1 cellular context compared by ENCODE assay signal in the genomic region with DNA sequence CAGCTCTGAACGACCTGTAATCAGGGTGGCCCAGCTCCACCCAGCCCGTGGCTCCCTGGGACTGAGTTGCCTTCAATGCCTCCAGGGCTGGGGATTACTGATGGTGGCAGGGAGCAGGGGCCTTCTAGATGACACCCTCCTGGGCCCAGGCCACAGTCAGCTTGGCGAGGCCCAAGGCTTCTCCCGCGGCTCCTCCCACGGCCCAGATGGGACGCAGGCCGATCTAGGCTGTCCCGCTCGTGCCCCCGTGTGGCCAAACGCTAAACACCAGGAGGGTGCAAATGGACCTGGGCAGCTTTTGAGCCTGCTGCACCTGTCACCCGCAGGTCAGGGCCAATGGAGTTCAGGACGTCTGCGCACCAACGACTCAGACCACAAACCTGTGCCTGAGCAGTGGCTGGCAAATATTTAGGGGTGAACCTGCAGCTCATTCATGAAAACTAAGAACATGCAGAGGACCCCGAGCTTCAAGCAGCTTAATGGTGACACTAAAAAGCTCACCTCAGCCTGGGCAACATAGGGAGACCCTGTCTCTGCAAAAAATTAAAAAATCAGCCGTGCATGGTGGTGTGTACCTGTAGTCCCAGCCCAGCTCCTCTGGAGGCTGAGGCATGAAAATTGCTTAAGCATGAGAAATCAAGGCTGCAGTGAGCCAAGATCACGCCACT.
TF ChIP-seq lines count a peak whose summit lies in the region.

No MANE protein-coding gene starts in this region.

TF ChIP-seq in HEK293, 187 proteins besides CTCF, POLR2A, EP300 and RAD21 (continued from another document and continues in another):
- TF ChIP-seq, protein P1, sequence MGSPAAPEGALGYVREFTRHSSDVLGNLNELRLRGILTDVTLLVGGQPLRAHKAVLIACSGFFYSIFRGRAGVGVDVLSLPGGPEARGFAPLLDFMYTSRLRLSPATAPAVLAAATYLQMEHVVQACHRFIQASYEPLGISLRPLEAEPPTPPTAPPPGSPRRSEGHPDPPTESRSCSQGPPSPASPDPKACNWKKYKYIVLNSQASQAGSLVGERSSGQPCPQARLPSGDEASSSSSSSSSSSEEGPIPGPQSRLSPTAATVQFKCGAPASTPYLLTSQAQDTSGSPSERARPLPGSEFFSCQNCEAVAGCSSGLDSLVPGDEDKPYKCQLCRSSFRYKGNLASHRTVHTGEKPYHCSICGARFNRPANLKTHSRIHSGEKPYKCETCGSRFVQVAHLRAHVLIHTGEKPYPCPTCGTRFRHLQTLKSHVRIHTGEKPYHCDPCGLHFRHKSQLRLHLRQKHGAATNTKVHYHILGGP (tag by site-specific recombination; IDR thresholded peaks at IDR 0.05): no peak
- TF ChIP-seq PRDM4 (tag by site-specific recombination; IDR thresholded peaks at IDR 0.05): no peak
- TF ChIP-seq, protein P2, sequence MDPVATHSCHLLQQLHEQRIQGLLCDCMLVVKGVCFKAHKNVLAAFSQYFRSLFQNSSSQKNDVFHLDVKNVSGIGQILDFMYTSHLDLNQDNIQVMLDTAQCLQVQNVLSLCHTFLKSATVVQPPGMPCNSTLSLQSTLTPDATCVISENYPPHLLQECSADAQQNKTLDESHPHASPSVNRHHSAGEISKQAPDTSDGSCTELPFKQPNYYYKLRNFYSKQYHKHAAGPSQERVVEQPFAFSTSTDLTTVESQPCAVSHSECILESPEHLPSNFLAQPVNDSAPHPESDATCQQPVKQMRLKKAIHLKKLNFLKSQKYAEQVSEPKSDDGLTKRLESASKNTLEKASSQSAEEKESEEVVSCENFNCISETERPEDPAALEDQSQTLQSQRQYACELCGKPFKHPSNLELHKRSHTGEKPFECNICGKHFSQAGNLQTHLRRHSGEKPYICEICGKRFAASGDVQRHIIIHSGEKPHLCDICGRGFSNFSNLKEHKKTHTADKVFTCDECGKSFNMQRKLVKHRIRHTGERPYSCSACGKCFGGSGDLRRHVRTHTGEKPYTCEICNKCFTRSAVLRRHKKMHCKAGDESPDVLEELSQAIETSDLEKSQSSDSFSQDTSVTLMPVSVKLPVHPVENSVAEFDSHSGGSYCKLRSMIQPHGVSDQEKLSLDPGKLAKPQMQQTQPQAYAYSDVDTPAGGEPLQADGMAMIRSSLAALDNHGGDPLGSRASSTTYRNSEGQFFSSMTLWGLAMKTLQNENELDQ (tag by site-specific recombination; IDR thresholded peaks at IDR 0.05; ENCODE audit: low read depth): no peak
- TF ChIP-seq RBAK (tag by site-specific recombination; IDR thresholded peaks at IDR 0.05): no peak
- TF ChIP-seq ZNF692 (tag by site-specific recombination; IDR thresholded peaks at IDR 0.05): peak; percentile 52; the same call in 1 of the 2 replicates
- TF ChIP-seq, protein P3, sequence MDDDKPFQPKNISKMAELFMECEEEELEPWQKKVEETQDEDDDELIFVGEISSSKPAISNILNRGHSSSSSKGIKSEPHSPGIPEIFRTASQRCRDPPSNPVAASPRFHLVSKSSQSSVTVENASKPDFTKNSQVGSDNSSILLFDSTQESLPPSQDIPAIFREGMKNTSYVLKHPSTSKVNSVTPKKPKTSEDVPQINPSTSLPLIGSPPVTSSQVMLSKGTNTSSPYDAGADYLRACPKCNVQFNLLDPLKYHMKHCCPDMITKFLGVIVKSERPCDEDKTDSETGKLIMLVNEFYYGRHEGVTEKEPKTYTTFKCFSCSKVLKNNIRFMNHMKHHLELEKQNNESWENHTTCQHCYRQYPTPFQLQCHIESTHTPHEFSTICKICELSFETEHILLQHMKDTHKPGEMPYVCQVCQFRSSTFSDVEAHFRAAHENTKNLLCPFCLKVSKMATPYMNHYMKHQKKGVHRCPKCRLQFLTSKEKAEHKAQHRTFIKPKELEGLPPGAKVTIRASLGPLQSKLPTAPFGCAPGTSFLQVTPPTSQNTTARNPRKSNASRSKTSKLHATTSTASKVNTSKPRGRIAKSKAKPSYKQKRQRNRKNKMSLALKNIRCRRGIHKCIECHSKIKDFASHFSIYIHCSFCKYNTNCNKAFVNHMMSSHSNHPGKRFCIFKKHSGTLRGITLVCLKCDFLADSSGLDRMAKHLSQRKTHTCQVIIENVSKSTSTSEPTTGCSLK (tag by site-specific recombination; IDR thresholded peaks at IDR 0.05): no peak
- no peak for TF ChIP-seq ZNF677 (tag by site-specific recombination; IDR thresholded peaks at IDR 0.05)
- TF ChIP-seq PRDM1 (tag by site-specific recombination; IDR thresholded peaks at IDR 0.05): no peak
- no peak for TF ChIP-seq ZNF473 (tag by site-specific recombination; IDR thresholded peaks at IDR 0.05)
- TF ChIP-seq ZNF146 (tag by site-specific recombination; IDR thresholded peaks at IDR 0.05): no peak
- peak; percentile 69; the same call in 1 of the 2 replicates for TF ChIP-seq ZNF2 (tag by site-specific recombination; IDR thresholded peaks at IDR 0.05)
- TF ChIP-seq, protein P4, sequence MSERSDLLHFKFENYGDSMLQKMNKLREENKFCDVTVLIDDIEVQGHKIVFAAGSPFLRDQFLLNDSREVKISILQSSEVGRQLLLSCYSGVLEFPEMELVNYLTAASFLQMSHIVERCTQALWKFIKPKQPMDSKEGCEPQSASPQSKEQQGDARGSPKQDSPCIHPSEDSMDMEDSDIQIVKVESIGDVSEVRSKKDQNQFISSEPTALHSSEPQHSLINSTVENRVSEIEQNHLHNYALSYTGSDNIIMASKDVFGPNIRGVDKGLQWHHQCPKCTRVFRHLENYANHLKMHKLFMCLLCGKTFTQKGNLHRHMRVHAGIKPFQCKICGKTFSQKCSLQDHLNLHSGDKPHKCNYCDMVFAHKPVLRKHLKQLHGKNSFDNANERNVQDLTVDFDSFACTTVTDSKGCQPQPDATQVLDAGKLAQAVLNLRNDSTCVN (tag by site-specific recombination; optimal IDR thresholded peaks at IDR 0.05): no peak
- TF ChIP-seq, protein P5, sequence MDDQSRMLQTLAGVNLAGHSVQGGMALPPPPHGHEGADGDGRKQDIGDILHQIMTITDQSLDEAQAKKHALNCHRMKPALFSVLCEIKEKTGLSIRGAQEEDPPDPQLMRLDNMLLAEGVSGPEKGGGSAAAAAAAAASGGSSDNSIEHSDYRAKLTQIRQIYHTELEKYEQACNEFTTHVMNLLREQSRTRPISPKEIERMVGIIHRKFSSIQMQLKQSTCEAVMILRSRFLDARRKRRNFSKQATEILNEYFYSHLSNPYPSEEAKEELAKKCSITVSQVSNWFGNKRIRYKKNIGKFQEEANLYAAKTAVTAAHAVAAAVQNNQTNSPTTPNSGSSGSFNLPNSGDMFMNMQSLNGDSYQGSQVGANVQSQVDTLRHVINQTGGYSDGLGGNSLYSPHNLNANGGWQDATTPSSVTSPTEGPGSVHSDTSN (CRISPR knock-in tag; IDR thresholded peaks at IDR 0.05): 0 out of 2 replicates have a peak, but pooled peaks have one; percentile 28
- no peak for TF ChIP-seq ZNF555 (tag by site-specific recombination; conservative IDR thresholded peaks at IDR 0.05)
- TF ChIP-seq ZNF391 (tag by site-specific recombination; IDR thresholded peaks at IDR 0.05; ENCODE audit: borderline replicate concordance, low read depth): no peak
- TF ChIP-seq ZNF221 (tag by site-specific recombination; IDR thresholded peaks at IDR 0.05; ENCODE audit: borderline replicate concordance): no peak
- no peak for TF ChIP-seq ZNF302 (tag by site-specific recombination; IDR thresholded peaks at IDR 0.05; ENCODE audit: low read depth)
- TF ChIP-seq MEIS1 (CRISPR knock-in tag; IDR thresholded peaks at IDR 0.05; ENCODE audit: borderline replicate concordance): no peak
- TF ChIP-seq, protein P6, sequence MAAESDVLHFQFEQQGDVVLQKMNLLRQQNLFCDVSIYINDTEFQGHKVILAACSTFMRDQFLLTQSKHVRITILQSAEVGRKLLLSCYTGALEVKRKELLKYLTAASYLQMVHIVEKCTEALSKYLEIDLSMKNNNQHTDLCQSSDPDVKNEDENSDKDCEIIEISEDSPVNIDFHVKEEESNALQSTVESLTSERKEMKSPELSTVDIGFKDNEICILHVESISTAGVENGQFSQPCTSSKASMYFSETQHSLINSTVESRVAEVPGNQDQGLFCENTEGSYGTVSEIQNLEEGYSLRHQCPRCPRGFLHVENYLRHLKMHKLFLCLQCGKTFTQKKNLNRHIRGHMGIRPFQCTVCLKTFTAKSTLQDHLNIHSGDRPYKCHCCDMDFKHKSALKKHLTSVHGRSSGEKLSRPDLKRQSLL (tag by site-specific recombination; IDR thresholded peaks at IDR 0.05): no peak
- no peak for TF ChIP-seq ZNF184 (tag by site-specific recombination; IDR thresholded peaks at IDR 0.05)
- TF ChIP-seq ZNF701 (tag by site-specific recombination; IDR thresholded peaks at IDR 0.05): no peak
- TF ChIP-seq ZNF707 (tag by site-specific recombination; IDR thresholded peaks at IDR 0.05): no peak
- TF ChIP-seq, protein P7, sequence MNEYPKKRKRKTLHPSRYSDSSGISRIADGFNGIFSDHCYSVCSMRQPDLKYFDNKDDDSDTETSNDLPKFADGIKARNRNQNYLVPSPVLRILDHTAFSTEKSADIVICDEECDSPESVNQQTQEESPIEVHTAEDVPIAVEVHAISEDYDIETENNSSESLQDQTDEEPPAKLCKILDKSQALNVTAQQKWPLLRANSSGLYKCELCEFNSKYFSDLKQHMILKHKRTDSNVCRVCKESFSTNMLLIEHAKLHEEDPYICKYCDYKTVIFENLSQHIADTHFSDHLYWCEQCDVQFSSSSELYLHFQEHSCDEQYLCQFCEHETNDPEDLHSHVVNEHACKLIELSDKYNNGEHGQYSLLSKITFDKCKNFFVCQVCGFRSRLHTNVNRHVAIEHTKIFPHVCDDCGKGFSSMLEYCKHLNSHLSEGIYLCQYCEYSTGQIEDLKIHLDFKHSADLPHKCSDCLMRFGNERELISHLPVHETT (tag by site-specific recombination; IDR thresholded peaks at IDR 0.05): no peak
- TF ChIP-seq ZEB2 (tag by site-specific recombination; IDR thresholded peaks at IDR 0.05): peak; percentile 38; the same call in 1 of the 2 replicates
- peak; percentile 32; the same call in 1 of the 2 replicates for TF ChIP-seq ZIC2 (tag by site-specific recombination; IDR thresholded peaks at IDR 0.05)
- no peak for TF ChIP-seq MYNN (tag by site-specific recombination; IDR thresholded peaks at IDR 0.05; ENCODE audit: borderline replicate concordance)
- peak; percentile 58; the same call in 1 of the 2 replicates for TF ChIP-seq ZNF394 (tag by site-specific recombination; IDR thresholded peaks at IDR 0.05; ENCODE audit: borderline replicate concordance)
- no peak for TF ChIP-seq KLF10 (tag by site-specific recombination; IDR thresholded peaks at IDR 0.05)
- no peak for TF ChIP-seq ZNF830 (tag by site-specific recombination; IDR thresholded peaks at IDR 0.05; ENCODE audit: low read depth)
- no peak for TF ChIP-seq ZNF140 (tag by site-specific recombination; IDR thresholded peaks at IDR 0.05)
- TF ChIP-seq BCL11B (tag by site-specific recombination; IDR thresholded peaks at IDR 0.05; ENCODE audit: low read depth): no peak
- no peak for TF ChIP-seq ZBTB7A (tag by site-specific recombination; IDR thresholded peaks at IDR 0.05; ENCODE audit: low read depth)
- TF ChIP-seq ZNF837 (tag by site-specific recombination; IDR thresholded peaks at IDR 0.05): no peak
- no peak for TF ChIP-seq ZNF174 (tag by site-specific recombination; IDR thresholded peaks at IDR 0.05)
- TF ChIP-seq ZSCAN18 (tag by site-specific recombination; IDR thresholded peaks at IDR 0.05): no peak
- TF ChIP-seq GLI4 (tag by site-specific recombination; IDR thresholded peaks at IDR 0.05): no peak
- TF ChIP-seq, protein P8, sequence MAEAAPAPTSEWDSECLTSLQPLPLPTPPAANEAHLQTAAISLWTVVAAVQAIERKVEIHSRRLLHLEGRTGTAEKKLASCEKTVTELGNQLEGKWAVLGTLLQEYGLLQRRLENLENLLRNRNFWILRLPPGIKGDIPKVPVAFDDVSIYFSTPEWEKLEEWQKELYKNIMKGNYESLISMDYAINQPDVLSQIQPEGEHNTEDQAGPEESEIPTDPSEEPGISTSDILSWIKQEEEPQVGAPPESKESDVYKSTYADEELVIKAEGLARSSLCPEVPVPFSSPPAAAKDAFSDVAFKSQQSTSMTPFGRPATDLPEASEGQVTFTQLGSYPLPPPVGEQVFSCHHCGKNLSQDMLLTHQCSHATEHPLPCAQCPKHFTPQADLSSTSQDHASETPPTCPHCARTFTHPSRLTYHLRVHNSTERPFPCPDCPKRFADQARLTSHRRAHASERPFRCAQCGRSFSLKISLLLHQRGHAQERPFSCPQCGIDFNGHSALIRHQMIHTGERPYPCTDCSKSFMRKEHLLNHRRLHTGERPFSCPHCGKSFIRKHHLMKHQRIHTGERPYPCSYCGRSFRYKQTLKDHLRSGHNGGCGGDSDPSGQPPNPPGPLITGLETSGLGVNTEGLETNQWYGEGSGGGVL (tag by site-specific recombination; IDR thresholded peaks at IDR 0.05): no peak
- no peak for TF ChIP-seq ZNF548 (tag by site-specific recombination; IDR thresholded peaks at IDR 0.05)
- no peak for TF ChIP-seq ZBTB20 (tag by site-specific recombination; IDR thresholded peaks at IDR 0.05)
